ENCODE assay signal across 1 cellular context in the genomic region with DNA sequence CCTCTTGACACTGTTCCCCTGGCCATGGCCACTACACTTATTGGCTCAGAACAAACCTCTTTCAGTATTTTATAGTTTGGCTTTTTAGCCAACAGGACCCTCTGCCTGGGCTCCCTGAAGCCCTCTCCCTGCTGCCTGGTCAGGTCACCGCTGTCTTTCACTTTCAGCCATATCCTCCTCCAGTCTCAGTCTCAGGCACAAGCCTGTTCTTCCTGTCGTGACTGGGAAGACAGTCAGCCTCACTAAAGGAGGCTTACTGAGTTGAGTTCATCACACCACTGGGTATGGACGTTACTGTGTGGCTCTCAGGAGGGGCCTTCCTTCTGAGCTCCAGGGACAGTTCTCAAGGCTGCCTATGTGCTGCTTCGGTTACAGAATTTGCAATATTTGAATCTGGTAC.
A peak's percentile ranks its signal among the peaks of the same experiment; 100 is the strongest.
TF ChIP-seq lines count a peak whose summit lies in the region.

No MANE protein-coding gene starts in this region.

TF ChIP-seq in GM12878, 131 proteins besides CTCF, POLR2A, EP300 and RAD21:
- peak; percentile 63 for TF ChIP-seq RUNX3 (IDR thresholded peaks at IDR 0.05; ENCODE audit: low read length)
- no peak for TF ChIP-seq POLR2AphosphoS2 (IDR thresholded peaks at IDR 0.05; ENCODE audit: low read depth, low read length)
- TF ChIP-seq, protein P1, sequence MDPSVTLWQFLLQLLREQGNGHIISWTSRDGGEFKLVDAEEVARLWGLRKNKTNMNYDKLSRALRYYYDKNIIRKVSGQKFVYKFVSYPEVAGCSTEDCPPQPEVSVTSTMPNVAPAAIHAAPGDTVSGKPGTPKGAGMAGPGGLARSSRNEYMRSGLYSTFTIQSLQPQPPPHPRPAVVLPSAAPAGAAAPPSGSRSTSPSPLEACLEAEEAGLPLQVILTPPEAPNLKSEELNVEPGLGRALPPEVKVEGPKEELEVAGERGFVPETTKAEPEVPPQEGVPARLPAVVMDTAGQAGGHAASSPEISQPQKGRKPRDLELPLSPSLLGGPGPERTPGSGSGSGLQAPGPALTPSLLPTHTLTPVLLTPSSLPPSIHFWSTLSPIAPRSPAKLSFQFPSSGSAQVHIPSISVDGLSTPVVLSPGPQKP (IDR thresholded peaks at IDR 0.05; ENCODE audit: low read depth, low read length): no peak
- 0 out of 2 replicates have a peak, but pooled peaks have one; percentile 18 for TF ChIP-seq IKZF1 (conservative IDR thresholded peaks at IDR 0.05)
- TF ChIP-seq SP1 (IDR thresholded peaks at IDR 0.05; ENCODE audit: low read depth, low read length): peak; percentile 27
- no peak for TF ChIP-seq CBFB (IDR thresholded peaks at IDR 0.05; ENCODE audit: low read depth)
- peak; percentile 54; the same call in 1 of the 2 replicates for TF ChIP-seq EED (IDR thresholded peaks at IDR 0.05; ENCODE audit: low read depth)
- no peak for TF ChIP-seq ZZZ3 (IDR thresholded peaks at IDR 0.05; ENCODE audit: control insufficient read depth, insufficient read length, low read depth)
- TF ChIP-seq CHD2 (IDR thresholded peaks at IDR 0.05; ENCODE audit: borderline replicate concordance, low read depth, low read length): 0 out of 2 replicates have a peak, but pooled peaks have one; percentile 19
- TF ChIP-seq, protein P2, sequence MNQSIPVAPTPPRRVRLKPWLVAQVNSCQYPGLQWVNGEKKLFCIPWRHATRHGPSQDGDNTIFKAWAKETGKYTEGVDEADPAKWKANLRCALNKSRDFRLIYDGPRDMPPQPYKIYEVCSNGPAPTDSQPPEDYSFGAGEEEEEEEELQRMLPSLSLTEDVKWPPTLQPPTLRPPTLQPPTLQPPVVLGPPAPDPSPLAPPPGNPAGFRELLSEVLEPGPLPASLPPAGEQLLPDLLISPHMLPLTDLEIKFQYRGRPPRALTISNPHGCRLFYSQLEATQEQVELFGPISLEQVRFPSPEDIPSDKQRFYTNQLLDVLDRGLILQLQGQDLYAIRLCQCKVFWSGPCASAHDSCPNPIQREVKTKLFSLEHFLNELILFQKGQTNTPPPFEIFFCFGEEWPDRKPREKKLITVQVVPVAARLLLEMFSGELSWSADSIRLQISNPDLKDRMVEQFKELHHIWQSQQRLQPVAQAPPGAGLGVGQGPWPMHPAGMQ (IDR thresholded peaks at IDR 0.05; ENCODE audit: borderline replicate concordance): no peak
- peak in 1 of 2 experiments; percentile 18; a peak in 1 of 4 replicates for TF ChIP-seq BHLHE40 (IDR thresholded peaks at IDR 0.05; ENCODE audit: borderline replicate concordance in 1 of 2, low read depth in 2 of 2, low read length in 1 of 2)
- peak; percentile 76; the same call in 1 of the 2 replicates for TF ChIP-seq ZBED1 (IDR thresholded peaks at IDR 0.05; ENCODE audit: borderline replicate concordance)
- no peak for TF ChIP-seq TCF7 (IDR thresholded peaks at IDR 0.05; ENCODE audit: borderline replicate concordance)
- TF ChIP-seq NFYA (IDR thresholded peaks at IDR 0.05; ENCODE audit: borderline replicate concordance, low read depth, low read length): no peak
- no peak for TF ChIP-seq NFXL1 (IDR thresholded peaks at IDR 0.05; ENCODE audit: borderline replicate concordance)
- no peak for TF ChIP-seq HDGF (IDR thresholded peaks at IDR 0.05)
